Comparison of ENCODE assay signal across 19 cellular contexts in the genomic region with DNA sequence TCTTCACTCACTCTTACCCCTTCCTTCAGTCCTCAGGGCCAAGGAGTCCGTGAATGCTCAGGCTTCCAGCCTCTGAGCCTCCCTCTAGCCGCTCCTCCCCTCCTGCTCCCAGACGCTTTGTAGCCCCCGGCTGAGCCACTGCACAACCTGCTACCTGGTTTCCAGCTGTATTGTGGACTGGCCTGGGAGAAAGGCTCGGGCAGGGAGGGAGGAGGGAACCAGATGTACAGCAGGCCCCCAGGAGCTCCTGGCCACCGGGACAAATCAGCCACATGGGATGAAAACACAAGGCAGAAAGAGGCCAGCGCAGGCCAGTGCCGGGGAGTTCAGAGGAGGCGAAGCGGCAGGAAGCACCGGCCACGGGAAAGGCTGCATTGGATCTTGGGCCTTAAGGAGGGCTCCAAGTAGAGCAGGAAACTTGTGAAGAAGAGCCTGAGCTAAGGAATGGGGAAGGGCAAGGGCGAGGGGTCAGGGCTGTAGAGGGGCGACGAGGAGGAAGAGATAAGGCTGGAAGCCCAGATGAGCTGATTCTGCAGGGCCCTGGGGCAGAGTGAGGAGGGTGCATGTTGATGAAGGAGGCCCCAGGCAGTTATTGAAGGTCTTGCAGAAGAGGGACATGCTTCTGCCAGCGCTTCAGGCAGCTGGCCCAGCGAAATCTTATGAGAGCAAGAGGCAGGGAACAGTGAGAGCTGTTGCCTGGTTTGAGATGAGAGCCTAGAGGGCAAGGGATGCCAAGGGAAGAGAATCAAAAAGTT. TPM values are rescaled to one million over a fixed set of nuclear protein-coding genes. Genes with fewer than 3 reads are reported as not detected.
DNase-seq lines count a peak whose midpoint lies in the region; ATAC-seq, FAIRE-seq and TF ChIP-seq lines count a peak whose summit lies in the region.
"Had no signal": no experiment of that assay in that cellular context is flagged by ENCODE, and none has a peak within 500 bp of the region (broad histone marks: within the 10 kb centered on the region; RNA-seq: fewer than 3 reads in every experiment).

No MANE protein-coding gene starts in this region.

- H2BK5ac ChIP-seq in neuronal stem cell (ENCODE audit: low read length) = no peak overlapping the region

- H3K4me3 ChIP-seq in GM23338 (no peak overlapping the region), kidney (ENCODE audit: low read length in 2 of 2) (no peak overlapping the region), neuronal stem cell (ENCODE audit: low read length in 2 of 2) (no peak overlapping the region)
- H3K4me3 ChIP-seq: BLaER1 treated with 17β-estradiol and CSF1 and Interleukin-3, amounts not matched to agents 10 nM and 100 nM; GM23248 had no signal

- H3K36me3 ChIP-seq in GM23338 (ENCODE audit: insufficient read depth) (no peaks in the 10 kb centered on the region), kidney (ENCODE audit: control insufficient read depth in 1 of 2, insufficient read depth in 2 of 2, low read length in 2 of 2) (no peaks in the 10 kb centered on the region), neuronal stem cell (replicated peaks in 1 of 2; ENCODE audit: control insufficient read depth in 2 of 2, insufficient read depth in 2 of 2, low read length in 2 of 2) (no peaks in the 10 kb centered on the region)
- H3K36me3 ChIP-seq: BLaER1 treated with 17β-estradiol and CSF1 and Interleukin-3, amounts not matched to agents 10 nM and 100 nM had no signal

- no peak for ATAC-seq in GM23338
- ATAC-seq in left lobe of liver = no peak

- H2AFZ ChIP-seq in GM23338 = no peak overlapping the region
- peak overlapping the region; percentile 48 for H2AFZ ChIP-seq in neuronal stem cell (ENCODE audit: low read length)
- H2AFZ ChIP-seq: GM23248 had no signal

- TF ChIP-seq CTCF in GM23338 (conservative IDR thresholded peaks at IDR 0.05; ENCODE audit: low read depth in 2 of 2) (no peak), kidney (IDR thresholded peaks at IDR 0.05; ENCODE audit: borderline replicate concordance, extremely low read depth, insufficient read depth) (no peak)

- H3K9me2 ChIP-seq in GM23338 (ENCODE audit: insufficient read depth) = no peaks in the 10 kb centered on the region

- peaks cover 24% of the 10 kb centered on the region for H3K27me3 ChIP-seq in GM23338 (ENCODE audit: insufficient read depth)
- H3K27me3 ChIP-seq in neuronal stem cell (ENCODE audit: control insufficient read depth in 3 of 3, insufficient read depth in 3 of 3, low read depth in 1 of 3, low read length in 3 of 3) = peaks cover 0 to 40% (median 15%) of the 10 kb centered on the region in 3 experiments

- no peak overlapping the region for H2BK120ac ChIP-seq in neuronal stem cell (ENCODE audit: low read depth, low read length)

- H4K91ac ChIP-seq in neuronal stem cell (ENCODE audit: low read depth, low read length, poor library complexity) = no peak overlapping the region

- intact Hi-C loops in kidney (cut with DNase I) = no loop called here

- H3K27ac ChIP-seq in GM23338 (ENCODE audit: low read depth) (no peak overlapping the region), kidney (ENCODE audit: low read depth in 2 of 2, low read length in 2 of 2) (no peak overlapping the region), neuronal stem cell (replicated peaks; ENCODE audit: low read length) (no peak overlapping the region)
- H3K27ac ChIP-seq: BLaER1 treated with 17β-estradiol and CSF1 and Interleukin-3, amounts not matched to agents 10 nM and 100 nM; GM23248 had no signal

- H2BK15ac ChIP-seq in neuronal stem cell (ENCODE audit: low read length) = no peak overlapping the region

- H3K4me2 ChIP-seq in GM23338 (no peak overlapping the region), neuronal stem cell (ENCODE audit: insufficient read depth, low read length, poor library complexity, severe bottlenecking) (no peak overlapping the region)

- no peak overlapping the region for H3K14ac ChIP-seq in neuronal stem cell (ENCODE audit: low read length)

- POLR2A ChIA-PET in activated CD4-positive, alpha-beta T cell treated with anti-CD3 and anti-CD28 coated beads, Interleukin-2, amount 10 ng/mL, durations not matched to agents 7 days and 5 days (lab: Charles Lee) = no interaction called here

- H3K4ac ChIP-seq in neuronal stem cell (ENCODE audit: low read length) = no peak overlapping the region

- H3F3A ChIP-seq in GM23338 (replicated peaks; ENCODE audit: low read depth) = no peaks in the 10 kb centered on the region

- H4K8ac ChIP-seq in neuronal stem cell (ENCODE audit: low read depth, low read length) = no peak overlapping the region

- H3K79me2 ChIP-seq in GM23338 (replicated peaks; ENCODE audit: insufficient read depth) = no peaks in the 10 kb centered on the region

- H3K9me3 ChIP-seq in kidney (ENCODE audit: control insufficient read depth in 1 of 2, low read length in 2 of 2) (no peaks in the 10 kb centered on the region), neuronal stem cell (replicated peaks in 1 of 2; ENCODE audit: control insufficient read depth in 2 of 2, insufficient read depth in 1 of 2, low read depth in 1 of 2, low read length in 2 of 2) (no peaks in the 10 kb centered on the region)
- H3K9me3 ChIP-seq: BLaER1 treated with 17β-estradiol and CSF1 and Interleukin-3, amounts not matched to agents 10 nM and 100 nM had no signal

- no peak overlapping the region for H3K23ac ChIP-seq in neuronal stem cell (ENCODE audit: low read depth, low read length, poor library complexity)

- no peaks in the 10 kb centered on the region for H3K36me3 Mint-ChIP-seq in activated CD4-positive, alpha-beta T cell treated with anti-CD3 and anti-CD28 coated beads, Interleukin-2, amount 10 ng/mL, durations not matched to agents 7 days and 5 days (ENCODE audit: low read depth)
- H3K36me3 Mint-ChIP-seq in GM23338 (ENCODE audit: low read depth) = no peaks in the 10 kb centered on the region
- H3K36me3 Mint-ChIP-seq: CD4-positive, CD25-positive, alpha-beta regulatory T cell had no signal

- CTCF ChIA-PET in activated CD4-positive, alpha-beta T cell treated with anti-CD3 and anti-CD28 coated beads, Interleukin-2, amount 10 ng/mL, durations not matched to agents 7 days and 5 days (lab: Charles Lee) = interaction anchor here (0.6 to 1.6 kb wide), 4 partner anchors 21 to 1094 kb away, joined by 3 to 4 read pairs (median 4); no protein-coding TSS in a partner anchor

- no peak overlapping the region for H2AK5ac ChIP-seq in neuronal stem cell (ENCODE audit: low read depth, low read length)

- H2BK12ac ChIP-seq in neuronal stem cell (ENCODE audit: low read length) = peak overlapping the region; percentile 51

- no peaks in the 10 kb centered on the region for H4K20me1 ChIP-seq in GM23338 (replicated peaks; ENCODE audit: insufficient read depth)
- H4K20me1 ChIP-seq: BLaER1 treated with 17β-estradiol and CSF1 and Interleukin-3, amounts not matched to agents 10 nM and 100 nM had no signal

- H3K18ac ChIP-seq in neuronal stem cell (ENCODE audit: low read length) = peak overlapping the region; percentile 62

- H3K9ac ChIP-seq in kidney (ENCODE audit: low read length in 2 of 2) (no peak overlapping the region), neuronal stem cell (ENCODE audit: low read depth, low read length, poor library complexity) (no peak overlapping the region)
- H3K9ac ChIP-seq: GM23248 had no signal

- peaks cover 11% of the 10 kb centered on the region for H3K4me1 Mint-ChIP-seq in activated CD4-positive, alpha-beta T cell treated with anti-CD3 and anti-CD28 coated beads, Interleukin-2, amount 10 ng/mL, durations not matched to agents 7 days and 5 days
- H3K4me1 Mint-ChIP-seq in GM23338 = peaks cover 35% of the 10 kb centered on the region

- peaks cover 19% of the 10 kb centered on the region for H3K4me1 ChIP-seq in GM23338 (ENCODE audit: insufficient read depth)
- H3K4me1 ChIP-seq in kidney (ENCODE audit: control insufficient read depth in 1 of 2, insufficient read depth in 1 of 2, low read depth in 1 of 2, low read length in 2 of 2) = peaks cover 0 to 3% of the 10 kb centered on the region in 2 donors
- H3K4me1 ChIP-seq in neuronal stem cell (ENCODE audit: control insufficient read depth in 2 of 2, insufficient read depth in 1 of 2, low read depth in 1 of 2, low read length in 2 of 2) = peaks cover 5 to 9% of the 10 kb centered on the region in 2 donors

- no peak for DNase-seq in activated CD4-positive, alpha-beta T cell treated with anti-CD3 and anti-CD28 coated beads, Interleukin-2, amount 10 ng/mL, durations not matched to agents 7 days and 5 days
- no peak for DNase-seq in activated CD4-positive, alpha-beta T cell treated with anti-CD3 and anti-CD28 coated beads for 1 hour
- DNase-seq in GM23338 (ENCODE audit: low spot score) (no peak), kidney (peak; percentile 61), neuronal stem cell (ENCODE audit: low spot score) (no peak), NCI-H1930 (lab: John Stamatoyannopoulos, UW) (no peak), left lobe of liver (ENCODE audit: low spot score) (no peak)
- no peak for DNase-seq in stimulated activated CD4-positive, alpha-beta T cell treated with anti-CD3 and anti-CD28 coated beads, Interleukin-1b, Interleukin-23, amount 100 ng/mL, for 48 hours
- DNase-seq: 8988T; AML-193; Calu3; CD4-positive, CD25-positive, alpha-beta regulatory T cell; DMS 273 treated with DMSO at 0.1 percent for 48 hours; GM23248; H9 had no signal

- H3K4me3 Mint-ChIP-seq in activated CD4-positive, alpha-beta T cell treated with anti-CD3 and anti-CD28 coated beads, Interleukin-2, amount 10 ng/mL, durations not matched to agents 7 days and 5 days = no peak overlapping the region
- H3K4me3 Mint-ChIP-seq in GM23338 = no peak overlapping the region
- H3K4me3 Mint-ChIP-seq: CD4-positive, CD25-positive, alpha-beta regulatory T cell; H9 had no signal

- no CpG with 5 or more reads among the region's 17 CpGs for WGBS in neuronal stem cell (ENCODE audit: extremely low coverage in 2 of 2, insufficient read length in 2 of 2, insufficient replicate concordance in 1 of 2), 2 donors

- no peaks in the 10 kb centered on the region for H3K9me3 Mint-ChIP-seq in activated CD4-positive, alpha-beta T cell treated with anti-CD3 and anti-CD28 coated beads, Interleukin-2, amount 10 ng/mL, durations not matched to agents 7 days and 5 days
- H3K9me3 Mint-ChIP-seq in GM23338 = no peaks in the 10 kb centered on the region
- H3K9me3 Mint-ChIP-seq: H9 had no signal

- H3K79me1 ChIP-seq in neuronal stem cell (ENCODE audit: low read depth, low read length) = no peaks in the 10 kb centered on the region

- FAIRE-seq in kidney (lab: Jason Lieb, UNC) = no peak
- FAIRE-seq: GM12891 had no signal

- peaks cover 20% of the 10 kb centered on the region for H3K27me3 Mint-ChIP-seq in activated CD4-positive, alpha-beta T cell treated with anti-CD3 and anti-CD28 coated beads, Interleukin-2, amount 10 ng/mL, durations not matched to agents 7 days and 5 days
- H3K27me3 Mint-ChIP-seq in GM23338 (ENCODE audit: insufficient read depth, low read depth, poor library complexity) = peaks cover 38% of the 10 kb centered on the region

- peak overlapping the region; percentile 54 for H3K27ac Mint-ChIP-seq in activated CD4-positive, alpha-beta T cell treated with anti-CD3 and anti-CD28 coated beads, Interleukin-2, amount 10 ng/mL, durations not matched to agents 7 days and 5 days
- H3K27ac Mint-ChIP-seq in GM23338 = peak overlapping the region; percentile 40; the same call in 1 of the 2 replicates
- H3K27ac Mint-ChIP-seq: CD4-positive, CD25-positive, alpha-beta regulatory T cell had no signal

RNA-seq across cellular contexts. Expression of a gene that starts 14.3 kb away (rescaled TPM):
- not detected for total RNA-seq in activated CD4-positive, alpha-beta T cell treated with anti-CD3 and anti-CD28 coated beads, Interleukin-2, amount 10 ng/mL, durations not matched to agents 7 days and 5 days
- total RNA-seq in GM23338 (2014; rRNA removed; shearing (Covaris generic)) = 0.14 TPM in 1 of 2 replicates, not detected in the other
- polyA plus RNA-seq in GM23338 (2016; fragmentation: Nextera tagmentation; extraction: Ambion mirVana) (0.10 TPM in 1 of 2 replicates, not detected in the other), kidney (ENCODE audit: insufficient read depth, low read depth, low replicate concordance) (15.8 TPM)
- total RNA-seq in kidney (0.72 TPM), left lobe of liver (159 TPM)
- polyA plus RNA-seq in neuronal stem cell (2013, experiment 1 of 2) = not detected
- not detected for polyA plus RNA-seq in neuronal stem cell (2013, experiment 2 of 2)
- total RNA-seq: Calu3; CD4-positive, CD25-positive, alpha-beta regulatory T cell; Daoy; G401; GM23248; H9 had no signal
- polyA plus RNA-seq: CD4-positive, CD25-positive, alpha-beta regulatory T cell; GM23248 had no signal

RNA-seq across cellular contexts. Expression of a gene that starts 32.8 kb away (rescaled TPM):
- total RNA-seq in activated CD4-positive, alpha-beta T cell treated with anti-CD3 and anti-CD28 coated beads, Interleukin-2, amount 10 ng/mL, durations not matched to agents 7 days and 5 days = not detected
- total RNA-seq in GM23338 (2014; rRNA removed; shearing (Covaris generic)) = 0.14 TPM in 1 of 2 replicates, not detected in the other
- polyA plus RNA-seq in GM23338 (2016; fragmentation: Nextera tagmentation; extraction: Ambion mirVana) = 0.05 TPM in 1 of 2 replicates, not detected in the other
- total RNA-seq in kidney = 0.63 TPM
- 0.09 TPM for polyA plus RNA-seq in kidney (ENCODE audit: insufficient read depth, low read depth, low replicate concordance)
- 0.01 TPM for polyA plus RNA-seq in neuronal stem cell (2013, experiment 1 of 2)
- polyA plus RNA-seq in neuronal stem cell (2013, experiment 2 of 2) = 0.01 TPM
- not detected for total RNA-seq in left lobe of liver
- total RNA-seq: Calu3; CD4-positive, CD25-positive, alpha-beta regulatory T cell had no signal
- polyA plus RNA-seq: CD4-positive, CD25-positive, alpha-beta regulatory T cell had no signal

Comparison
In these comparisons a context has a peak if more than half of its experiments do, and no peak if none do; other contexts are left out.
1. RNA of a gene that starts 14.3 kb away (total RNA-seq): 159 TPM in left lobe of liver (single experiment); 0.72 TPM in kidney (single experiment), 0.14 TPM in GM23338 and not detected in activated CD4-positive, alpha-beta T cell treated with anti-CD3 and anti-CD28 coated beads, Interleukin-2, amount 10 ng/mL, durations not matched to agents 7 days and 5 days; every median in the first group is over 10 times any median in the second.